ENCODE assay signal across 1 cellular context in the genomic region with DNA sequence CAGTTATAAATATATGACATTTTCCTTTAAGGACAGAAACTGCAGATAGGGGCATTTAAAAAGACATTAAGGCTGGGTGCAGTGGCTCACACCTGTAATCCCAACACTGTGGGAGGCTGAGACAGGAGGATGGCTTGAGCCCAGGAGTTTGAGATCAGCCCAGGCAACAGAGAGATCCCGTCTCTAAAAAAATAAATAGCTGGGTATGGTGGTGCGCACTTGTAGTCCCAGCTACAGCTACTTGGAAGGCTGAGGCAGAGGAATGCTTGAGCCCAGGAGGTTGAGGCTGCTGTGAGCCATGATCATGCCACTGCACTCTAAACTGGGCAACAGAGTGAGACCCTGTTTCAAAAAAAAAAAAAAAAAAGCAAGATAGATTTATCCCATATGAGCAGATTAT.
TF ChIP-seq lines count a peak whose summit lies in the region.

No MANE protein-coding gene starts in this region.

TF ChIP-seq in SK-N-SH, 30 proteins besides CTCF, POLR2A, EP300 and RAD21 (continued from another document):
- TF ChIP-seq REST (IDR thresholded peaks at IDR 0.05; ENCODE audit: low read depth, low read length) (no peak), YY1 (IDR thresholded peaks at IDR 0.05; ENCODE audit: low read depth) (no peak), RFX5 (IDR thresholded peaks at IDR 0.05; ENCODE audit: low read length) (no peak), GATA2 (CRISPR knock-in tag; IDR thresholded peaks at IDR 0.05) (no peak), ELF1 (IDR thresholded peaks at IDR 0.05) (no peak), NFIC (IDR thresholded peaks at IDR 0.05; ENCODE audit: borderline replicate concordance) (no peak), MXI1 (IDR thresholded peaks at IDR 0.05; ENCODE audit: low read depth, low read length) (no peak), RXRA (IDR thresholded peaks at IDR 0.05; ENCODE audit: borderline replicate concordance, low read depth) (no peak), TAF1 (IDR thresholded peaks at IDR 0.05; ENCODE audit: borderline replicate concordance, low read depth, low read length) (no peak), GABPA (IDR thresholded peaks at IDR 0.05; ENCODE audit: low read depth) (no peak), POLR2AphosphoS5 (IDR thresholded peaks at IDR 0.05; ENCODE audit: low read depth, low read length) (no peak), FOXJ3 (CRISPR knock-in tag; IDR thresholded peaks at IDR 0.05) (no peak), SMC3 (IDR thresholded peaks at IDR 0.05; ENCODE audit: low read depth, low read length) (no peak)
- TF ChIP-seq, protein P1, sequence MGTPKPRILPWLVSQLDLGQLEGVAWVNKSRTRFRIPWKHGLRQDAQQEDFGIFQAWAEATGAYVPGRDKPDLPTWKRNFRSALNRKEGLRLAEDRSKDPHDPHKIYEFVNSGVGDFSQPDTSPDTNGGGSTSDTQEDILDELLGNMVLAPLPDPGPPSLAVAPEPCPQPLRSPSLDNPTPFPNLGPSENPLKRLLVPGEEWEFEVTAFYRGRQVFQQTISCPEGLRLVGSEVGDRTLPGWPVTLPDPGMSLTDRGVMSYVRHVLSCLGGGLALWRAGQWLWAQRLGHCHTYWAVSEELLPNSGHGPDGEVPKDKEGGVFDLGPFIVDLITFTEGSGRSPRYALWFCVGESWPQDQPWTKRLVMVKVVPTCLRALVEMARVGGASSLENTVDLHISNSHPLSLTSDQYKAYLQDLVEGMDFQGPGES (IDR thresholded peaks at IDR 0.05; ENCODE audit: low read depth, low read length) = no peak
- TF ChIP-seq, protein P2, sequence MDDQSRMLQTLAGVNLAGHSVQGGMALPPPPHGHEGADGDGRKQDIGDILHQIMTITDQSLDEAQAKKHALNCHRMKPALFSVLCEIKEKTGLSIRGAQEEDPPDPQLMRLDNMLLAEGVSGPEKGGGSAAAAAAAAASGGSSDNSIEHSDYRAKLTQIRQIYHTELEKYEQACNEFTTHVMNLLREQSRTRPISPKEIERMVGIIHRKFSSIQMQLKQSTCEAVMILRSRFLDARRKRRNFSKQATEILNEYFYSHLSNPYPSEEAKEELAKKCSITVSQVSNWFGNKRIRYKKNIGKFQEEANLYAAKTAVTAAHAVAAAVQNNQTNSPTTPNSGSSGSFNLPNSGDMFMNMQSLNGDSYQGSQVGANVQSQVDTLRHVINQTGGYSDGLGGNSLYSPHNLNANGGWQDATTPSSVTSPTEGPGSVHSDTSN (IDR thresholded peaks at IDR 0.05) = no peak
- TF ChIP-seq, protein P3, sequence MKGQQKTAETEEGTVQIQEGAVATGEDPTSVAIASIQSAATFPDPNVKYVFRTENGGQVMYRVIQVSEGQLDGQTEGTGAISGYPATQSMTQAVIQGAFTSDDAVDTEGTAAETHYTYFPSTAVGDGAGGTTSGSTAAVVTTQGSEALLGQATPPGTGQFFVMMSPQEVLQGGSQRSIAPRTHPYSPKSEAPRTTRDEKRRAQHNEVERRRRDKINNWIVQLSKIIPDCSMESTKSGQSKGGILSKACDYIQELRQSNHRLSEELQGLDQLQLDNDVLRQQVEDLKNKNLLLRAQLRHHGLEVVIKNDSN (IDR thresholded peaks at IDR 0.05; ENCODE audit: borderline replicate concordance, low read depth) = no peak
